ENCODE assay signal across 8 cellular contexts in the genomic region with DNA sequence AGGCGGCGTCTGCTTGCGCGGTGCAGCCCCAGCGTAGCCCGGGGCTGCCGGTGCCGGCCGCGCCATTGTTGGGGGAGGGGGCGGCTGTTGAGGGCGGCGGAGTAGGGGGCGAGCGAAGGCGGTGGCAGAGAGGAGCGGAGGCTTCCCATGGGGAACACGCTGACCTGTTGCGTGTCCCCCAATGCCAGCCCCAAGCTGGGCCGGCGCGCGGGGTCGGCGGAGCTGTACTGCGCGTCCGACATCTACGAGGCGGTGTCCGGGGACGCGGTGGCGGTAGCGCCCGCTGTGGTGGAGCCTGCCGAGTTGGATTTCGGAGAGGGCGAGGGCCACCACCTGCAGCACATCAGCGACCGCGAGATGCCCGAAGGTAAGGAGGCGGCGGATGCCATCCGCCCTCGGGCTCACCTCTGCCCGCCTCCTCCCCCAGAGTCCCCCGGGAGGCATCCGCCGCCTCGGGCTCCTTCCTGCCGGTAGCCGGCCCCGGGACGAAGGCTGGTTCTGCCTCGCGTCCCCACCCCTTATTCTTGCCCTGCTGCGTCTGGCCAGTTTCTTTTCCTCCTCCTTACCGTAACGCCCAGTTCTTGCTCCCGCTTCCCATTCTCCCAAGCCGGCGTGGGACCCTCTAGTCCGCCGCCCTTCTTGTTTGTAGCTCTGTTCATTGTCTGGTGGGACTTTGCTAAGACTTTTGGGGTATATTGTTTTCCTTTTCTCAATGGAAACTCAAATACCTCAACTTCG.
A peak's percentile ranks its signal among the peaks of the same experiment; 100 is the strongest.
DNase-seq lines count a peak whose midpoint lies in the region; ATAC-seq and TF ChIP-seq lines count a peak whose summit lies in the region.

No MANE protein-coding gene starts in this region.

- H3K4me1 Mint-ChIP-seq in dendritic cell treated with granulocyte-macrophage colony-stimulating factor and Interleukin-4, amounts not matched to agents 40 ng/mL and 50 ng/mL, for 4 days (ENCODE audit: low read depth), result peaks cover 47% of the 10 kb centered on the region

- ATAC-seq in GM21786 (IDR thresholded peaks at IDR 0.05; ENCODE audit: unreplicated experiment), result peak; percentile 21

- H3K36me3 ChIP-seq in GM06990 (ENCODE audit: control insufficient read depth, insufficient read depth, low read length) (no peaks in the 10 kb centered on the region; the same call in 1 of the 2 replicates), KMS-11 (ENCODE audit: insufficient read depth) (no peaks in the 10 kb centered on the region)

- peaks cover 15% of the 10 kb centered on the region for H3K79me2 ChIP-seq in KMS-11 (ENCODE audit: insufficient read depth, low read depth)

- H3K27me3 Mint-ChIP-seq in dendritic cell treated with granulocyte-macrophage colony-stimulating factor and Interleukin-4, amounts not matched to agents 40 ng/mL and 50 ng/mL, for 4 days, result no peaks in the 10 kb centered on the region

- H3K27me3 ChIP-seq in GM06990 (replicated peaks; ENCODE audit: control insufficient read depth, insufficient read depth, low read length) (no peaks in the 10 kb centered on the region), KMS-11 (ENCODE audit: insufficient read depth, low read depth) (no peaks in the 10 kb centered on the region)

- TF ChIP-seq CTCF in GM06990 (IDR thresholded peaks at IDR 0.05; ENCODE audit: insufficient read depth, low read length, poor library complexity, severe bottlenecking) (no peak), KMS-11 (conservative IDR thresholded peaks at IDR 0.05; ENCODE audit: low read depth, low read length) (no peak)

- peak overlapping the region; percentile 51 for H3K27ac ChIP-seq in KMS-11

- no peaks in the 10 kb centered on the region for H4K20me1 ChIP-seq in KMS-11 (ENCODE audit: insufficient read depth)

- H3K36me3 Mint-ChIP-seq in dendritic cell treated with granulocyte-macrophage colony-stimulating factor and Interleukin-4, amounts not matched to agents 40 ng/mL and 50 ng/mL, for 4 days (ENCODE audit: low read depth), result peaks cover 19% of the 10 kb centered on the region

- H3K27ac Mint-ChIP-seq in dendritic cell treated with granulocyte-macrophage colony-stimulating factor and Interleukin-4, amounts not matched to agents 40 ng/mL and 50 ng/mL, for 4 days, result peak overlapping the region; percentile 96

- DNase-seq in GM06990 (ENCODE audit: extremely low read depth, insufficient read length) (peak; percentile 76), medulla oblongata (ENCODE audit: extremely low spot score) (peak; percentile 30), NCI-H1694 treated with DMSO at 0.1 percent for 48 hours (lab: John Stamatoyannopoulos, UW) (no peak)
- DNase-seq in activated CD4-positive, alpha-beta T cell treated with anti-CD3 and anti-CD28 coated beads for 1 hour, result peak; percentile 24
- peak; percentile 13 for DNase-seq in stimulated activated CD8-positive, alpha-beta memory T cell treated with anti-CD3 and anti-CD28 coated beads, Interleukin-15, amount 100 ng/mL, for 24 hours (ENCODE audit: low read depth)

- peaks cover 12% of the 10 kb centered on the region for H3K4me1 ChIP-seq in KMS-11 (ENCODE audit: low read depth, poor library complexity, severe bottlenecking)

- no peaks in the 10 kb centered on the region for H3K9me3 Mint-ChIP-seq in dendritic cell treated with granulocyte-macrophage colony-stimulating factor and Interleukin-4, amounts not matched to agents 40 ng/mL and 50 ng/mL, for 4 days

- H2AFZ ChIP-seq in KMS-11 (ENCODE audit: low read depth), result peak overlapping the region; percentile 83

- intact Hi-C loops in dendritic cell treated with granulocyte-macrophage colony-stimulating factor and Interleukin-4, amounts not matched to agents 40 ng/mL and 50 ng/mL, for 4 days (cut with micrococcal nuclease), result loop anchor here (1.0 to 5.0 kb wide), 3 partner anchors 50 to 180 kb away; partner anchors contain the start of gene METTL21A

- peak overlapping the region; percentile 53; the same call in 1 of the 2 replicates for H3K9ac ChIP-seq in KMS-11

- H3K4me3 ChIP-seq in GM06990 (replicated peaks; ENCODE audit: low read depth, low read length) (peak overlapping the region; percentile 97), KMS-11 (IDR thresholded peaks at IDR 0.05; ENCODE audit: insufficient read depth, low read depth, low read length) (peak overlapping the region; percentile 73)

- peak overlapping the region; percentile 91 for H3K4me2 ChIP-seq in KMS-11

- peak overlapping the region; percentile 97 for H3K4me3 Mint-ChIP-seq in dendritic cell treated with granulocyte-macrophage colony-stimulating factor and Interleukin-4, amounts not matched to agents 40 ng/mL and 50 ng/mL, for 4 days
